ENCODE assay signal across 1 cellular context in genomic region chr4:2788101-2788500, GRCh38.
A peak's percentile ranks its signal among the peaks of the same experiment; 100 is the strongest.
TF ChIP-seq lines count a peak whose summit lies in the region.

No MANE protein-coding gene starts in this region.

TF ChIP-seq in HepG2, 621 proteins besides CTCF, POLR2A, EP300 and RAD21:
- TF ChIP-seq SOX6 (IDR thresholded peaks at IDR 0.05): no peak
- TF ChIP-seq SOX6 (CRISPR knock-in tag; IDR thresholded peaks at IDR 0.05): no peak
- no peak for TF ChIP-seq POLR2G (IDR thresholded peaks at IDR 0.05; ENCODE audit: low read depth, low read length)
- TF ChIP-seq MTA1 (CRISPR knock-in tag; IDR thresholded peaks at IDR 0.05; ENCODE audit: borderline replicate concordance): no peak
- no peak for TF ChIP-seq PBX2 (CRISPR knock-in tag; IDR thresholded peaks at IDR 0.05)
- TF ChIP-seq KDM3A (CRISPR knock-in tag; IDR thresholded peaks at IDR 0.05; ENCODE audit: low read depth): no peak
- TF ChIP-seq ZNF687 (CRISPR knock-in tag; IDR thresholded peaks at IDR 0.05): peak; percentile 3; the same call in 1 of the 2 replicates
- TF ChIP-seq ZNF225 (CRISPR knock-in tag; IDR thresholded peaks at IDR 0.05): no peak
- TF ChIP-seq CHD4 (IDR thresholded peaks at IDR 0.05; ENCODE audit: borderline replicate concordance, low read length): no peak
- peak; percentile 30; the same call in 1 of the 2 replicates for TF ChIP-seq NFE2L1 (CRISPR knock-in tag; IDR thresholded peaks at IDR 0.05; ENCODE audit: borderline replicate concordance)
- TF ChIP-seq, protein P1, sequence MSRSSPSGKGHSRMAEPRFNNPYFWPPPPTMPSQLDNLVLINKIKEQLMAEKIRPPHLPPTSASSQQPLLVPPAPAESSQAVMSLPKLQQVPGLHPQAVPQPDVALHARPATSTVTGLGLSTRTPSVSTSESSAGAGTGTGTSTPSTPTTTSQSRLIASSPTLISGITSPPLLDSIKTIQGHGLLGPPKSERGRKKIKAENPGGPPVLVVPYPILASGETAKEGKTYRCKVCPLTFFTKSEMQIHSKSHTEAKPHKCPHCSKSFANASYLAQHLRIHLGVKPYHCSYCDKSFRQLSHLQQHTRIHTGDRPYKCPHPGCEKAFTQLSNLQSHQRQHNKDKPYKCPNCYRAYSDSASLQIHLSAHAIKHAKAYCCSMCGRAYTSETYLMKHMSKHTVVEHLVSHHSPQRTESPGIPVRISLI (CRISPR knock-in tag; IDR thresholded peaks at IDR 0.05; ENCODE audit: borderline replicate concordance): no peak
